8 cellular contexts compared by ENCODE assay signal in the genomic region with DNA sequence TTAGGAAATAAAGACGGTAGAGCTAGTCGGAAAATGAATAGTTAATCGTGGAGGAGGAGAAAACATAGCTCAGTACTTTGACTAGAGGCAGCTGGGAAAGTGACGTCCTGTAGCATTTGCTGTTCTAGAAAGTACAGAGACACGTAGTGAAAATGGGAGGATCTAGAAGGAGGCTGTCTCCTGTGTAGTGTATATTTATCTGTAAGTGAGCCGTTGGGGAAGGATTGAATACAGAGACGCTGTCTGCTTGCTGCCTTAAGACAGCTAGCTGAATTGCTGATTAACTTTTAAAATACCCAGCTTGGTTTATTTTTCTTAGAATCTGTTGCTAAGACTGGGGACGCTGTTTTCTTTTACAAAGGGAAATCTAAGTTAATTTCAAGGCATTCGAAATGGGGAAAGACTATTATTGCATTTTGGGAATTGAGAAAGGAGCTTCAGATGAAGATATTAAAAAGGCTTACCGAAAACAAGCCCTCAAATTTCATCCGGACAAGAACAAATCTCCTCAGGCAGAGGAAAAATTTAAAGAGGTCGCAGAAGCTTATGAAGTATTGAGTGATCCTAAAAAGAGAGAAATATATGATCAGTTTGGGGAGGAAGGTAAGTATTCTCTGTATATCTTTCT. TPM values are rescaled to one million over a fixed set of nuclear protein-coding genes. Genes with fewer than 3 reads are reported as not detected.
A peak's percentile ranks its signal among the peaks of the same experiment; 100 is the strongest.
DNase-seq lines count a peak whose midpoint lies in the region; ATAC-seq and TF ChIP-seq lines count a peak whose summit lies in the region.

A gene (plus strand): TSS at position 221 of the 628 bp plus-strand sequence. CDS start 172 bp downstream, at position 393.

- no CpG with 5 or more reads among the region's 12 CpGs for WGBS in iPS DF 6.9 (ENCODE audit: insufficient coverage, insufficient read length)

- peak within 1 kb of the TSS; percentile 91 for H3K4me3 Mint-ChIP-seq in T-helper 1 cell treated with Interleukin-12 subunit alpha and Interleukin-12 subunit beta and Interleukin-4 antibody, amounts not matched to agents 30 μg/mL and 1 μg/mL, for 36 hours
- peak within 1 kb of the TSS; percentile 88 for H3K4me3 Mint-ChIP-seq in MCF 10A (ENCODE audit: unreplicated experiment)

- H3K9me3 ChIP-seq in iPS DF 6.9 (ENCODE audit: control insufficient read depth, insufficient read depth, low read length) = no peaks in the 10 kb centered on the region

- H3K9me3 Mint-ChIP-seq in T-helper 1 cell treated with Interleukin-12 subunit alpha and Interleukin-12 subunit beta and Interleukin-4 antibody, amounts not matched to agents 30 μg/mL and 1 μg/mL, for 36 hours = no peaks in the 10 kb centered on the region
- H3K9me3 Mint-ChIP-seq in MCF 10A (ENCODE audit: unreplicated experiment) = no peaks in the 10 kb centered on the region

- H3K27ac Mint-ChIP-seq in T-helper 1 cell treated with Interleukin-12 subunit alpha and Interleukin-12 subunit beta and Interleukin-4 antibody, amounts not matched to agents 30 μg/mL and 1 μg/mL, for 36 hours = peak within 1 kb of the TSS; percentile 98
- H3K27ac Mint-ChIP-seq in MCF 10A (ENCODE audit: low read depth, unreplicated experiment) = peak within 1 kb of the TSS; percentile 97

- H3K27me3 Mint-ChIP-seq in T-helper 1 cell treated with Interleukin-12 subunit alpha and Interleukin-12 subunit beta and Interleukin-4 antibody, amounts not matched to agents 30 μg/mL and 1 μg/mL, for 36 hours (ENCODE audit: low read depth) = peaks cover 3% of the 10 kb centered on the region
- no peaks in the 10 kb centered on the region for H3K27me3 Mint-ChIP-seq in MCF 10A (ENCODE audit: insufficient read depth, unreplicated experiment)

- no peaks in the 10 kb centered on the region for H3K4me1 ChIP-seq in iPS DF 6.9 (ENCODE audit: control insufficient read depth, insufficient read depth, low read length)

- peak; percentile 99 for ATAC-seq in sciatic nerve

- DNase-seq in ELR (ENCODE audit: low read depth) (peak; percentile 99), H4 (ENCODE audit: low spot score) (peak; percentile 96), LHCN-M2 (ENCODE audit: low read depth) (peak; percentile 99), MCF 10A (ENCODE audit: unreplicated experiment) (peak; percentile 97), iPS DF 6.9 (ENCODE audit: low read depth, low spot score) (peak; percentile 48), sciatic nerve (ENCODE audit: low spot score) (peak; percentile 76), NCI-H2196 (lab: John Stamatoyannopoulos, UW; ENCODE audit: unreplicated experiment) (no peak)

- no peaks in the 10 kb centered on the region for H3K36me3 ChIP-seq in iPS DF 6.9 (ENCODE audit: control insufficient read depth, insufficient read depth, low read length)

- H3K36me3 Mint-ChIP-seq in T-helper 1 cell treated with Interleukin-12 subunit alpha and Interleukin-12 subunit beta and Interleukin-4 antibody, amounts not matched to agents 30 μg/mL and 1 μg/mL, for 36 hours (ENCODE audit: low read depth) = peaks cover 7% of the 10 kb centered on the region
- H3K36me3 Mint-ChIP-seq in MCF 10A (ENCODE audit: insufficient read depth, unreplicated experiment) = peaks cover 9% of the 10 kb centered on the region

- H3K27me3 ChIP-seq in iPS DF 6.9 (ENCODE audit: control insufficient read depth, insufficient read depth, low read length) = no peaks in the 10 kb centered on the region

- no peak within 1 kb of the TSS for H3K27ac ChIP-seq in iPS DF 6.9 (ENCODE audit: low read length)

- intact Hi-C loops in MCF 10A (cut with micrococcal nuclease) (loop anchor here (1.0 kb wide), 2 partner anchors 26 to 109 kb away; a partner anchor contains a TSS), sciatic nerve (cut with DNase I) (no loop called here)

- peak within 1 kb of the TSS; percentile 44; the same call in 1 of the 2 replicates for H3K4me3 ChIP-seq in iPS DF 6.9 (ENCODE audit: low read length)

- no peak for TF ChIP-seq CTCF in MCF 10A (IDR thresholded peaks at IDR 0.05; ENCODE audit: unreplicated experiment)

- POLR2A ChIA-PET in MCF 10A (lab: Yijun Ruan, JAX) = interaction anchor here (0.5 to 17.0 kb wide), 36 partner anchors 9 to 1374 kb away, joined by 3 to 598 read pairs (median 8); a partner anchor contains a TSS

- TSS peak; percentile 68 for BruUV-seq in MCF 10A (replicated peaks; lab: Mats Ljungman, UMichigan)

- peaks cover 27% of the 10 kb centered on the region for H3K4me1 Mint-ChIP-seq in T-helper 1 cell treated with Interleukin-12 subunit alpha and Interleukin-12 subunit beta and Interleukin-4 antibody, amounts not matched to agents 30 μg/mL and 1 μg/mL, for 36 hours (ENCODE audit: low read depth)
- H3K4me1 Mint-ChIP-seq in MCF 10A (ENCODE audit: insufficient read depth, unreplicated experiment) = peaks cover 19% of the 10 kb centered on the region

- CTCF ChIA-PET in MCF 10A (lab: Yijun Ruan, JAX) = interaction anchor here (0.5 to 5.5 kb wide), 12 partner anchors 10 to 357 kb away, joined by 3 to 59 read pairs (median 5); a partner anchor contains a TSS

RNA-seq across cellular contexts. Expression of the gene that starts here (rescaled TPM):
- 18.3 and 23.8 TPM in 2 replicates for total RNA-seq in H4 (2014; rRNA removed; shearing (Covaris generic))
- total RNA-seq in LHCN-M2 (2014; rRNA removed) (229 and 269 TPM in 2 replicates), MCF 10A (2022) (28.5 and 33.5 TPM in 2 replicates), sciatic nerve (87.0 TPM)
- polyA plus RNA-seq in LHCN-M2 (2012) = 130 TPM
